In genomic region chr12:111455448-111456320, GRCh38 we compare ENCODE assay signal across 11 cellular contexts. TPM values are rescaled to one million over a fixed set of nuclear protein-coding genes. Genes with fewer than 3 reads are reported as not detected.
A peak's percentile ranks its signal among the peaks of the same experiment; 100 is the strongest.
DNase-seq lines count a peak whose midpoint lies in the region; ATAC-seq and TF ChIP-seq lines count a peak whose summit lies in the region.
"Had no signal": no experiment of that assay in that cellular context is flagged by ENCODE, and none has a peak within 500 bp of the region (broad histone marks: within the 10 kb centered on the region; RNA-seq: fewer than 3 reads in every experiment).

No MANE protein-coding gene starts in this region.

- no peaks in the 10 kb centered on the region for H3K9me3 Mint-ChIP-seq in H9
- H3K9me3 Mint-ChIP-seq in WTC11: no peaks in the 10 kb centered on the region
- no peaks in the 10 kb centered on the region for H3K9me3 Mint-ChIP-seq in activated T-helper 1 cell treated with anti-CD3 and anti-CD28 coated beads, Interleukin-12 subunit alpha, Interleukin-12 subunit beta, Interleukin-2, Interleukin-4 antibody, amounts not matched to agents 30 ng/mL and 10 ng/mL and 1 ng/mL, durations not matched to agents 14 hours and 24 hours and 36 hours

- H3K27me3 ChIP-seq in H9 (ENCODE audit: insufficient read depth, low read length) (no peaks in the 10 kb centered on the region), brain microvascular endothelial cell (replicated peaks) (no peaks in the 10 kb centered on the region), mesenchymal stem cell (ENCODE audit: control insufficient read depth in 1 of 2, insufficient read depth in 1 of 2, low read length in 2 of 2) (no peaks in the 10 kb centered on the region)

- no peaks in the 10 kb centered on the region for H3K9me3 ChIP-seq in H9 (ENCODE audit: control insufficient read depth, low read depth, low read length)
- no peaks in the 10 kb centered on the region for H3K9me3 ChIP-seq in mesenchymal stem cell (ENCODE audit: control insufficient read depth, low read length)

- H3K18ac ChIP-seq in H9 (ENCODE audit: insufficient read length, low read depth, low read length) (no peak overlapping the region), mesenchymal stem cell (ENCODE audit: low read depth in 1 of 2, low read length in 2 of 2) (peak overlapping the region; percentile 14 to 16)

- no peak overlapping the region for H3K27ac ChIP-seq in H9 (ENCODE audit: insufficient read length, low read depth, low read length)
- peak overlapping the region; percentile 26 for H3K27ac ChIP-seq in brain microvascular endothelial cell
- peak overlapping the region; percentile 81 for H3K27ac ChIP-seq in mesenchymal stem cell (ENCODE audit: low read length, poor library complexity, severe bottlenecking)

- no peaks in the 10 kb centered on the region for H3K23me2 ChIP-seq in H9 (ENCODE audit: insufficient read length, low read depth, low read length, poor library complexity, severe bottlenecking)

- H3T11ph ChIP-seq in H9 (ENCODE audit: low read length): no peak overlapping the region

- H2AK5ac ChIP-seq in H9 (ENCODE audit: insufficient read length, low read length): no peak overlapping the region
- peak overlapping the region; percentile 37 for H2AK5ac ChIP-seq in mesenchymal stem cell (ENCODE audit: low read length, severe bottlenecking)

- H3K36me3 ChIP-seq in brain microvascular endothelial cell (replicated peaks): peaks cover 58% of the 10 kb centered on the region
- peaks cover 46 to 91% of the 10 kb centered on the region in 2 experiments for H3K36me3 ChIP-seq in mesenchymal stem cell (ENCODE audit: control insufficient read depth in 1 of 2, insufficient read depth in 2 of 2, low read depth in 1 of 2, low read length in 2 of 2)

- H3K36me3 Mint-ChIP-seq in H9 (ENCODE audit: insufficient read depth in 1 of 3, low read depth in 3 of 3): peaks cover 25 to 57% (median 43%) of the 10 kb centered on the region in 3 experiments; a peak in 6 of 7 replicates
- peaks cover 43% of the 10 kb centered on the region for H3K36me3 Mint-ChIP-seq in WTC11
- H3K36me3 Mint-ChIP-seq in activated T-helper 1 cell treated with anti-CD3 and anti-CD28 coated beads, Interleukin-12 subunit alpha, Interleukin-12 subunit beta, Interleukin-2, Interleukin-4 antibody, amounts not matched to agents 30 ng/mL and 10 ng/mL and 1 ng/mL, durations not matched to agents 14 hours and 24 hours and 36 hours (ENCODE audit: low read depth): peaks cover 34% of the 10 kb centered on the region

- CTCF ChIA-PET in WTC11 (lab: Charles Lee): interaction anchor here (1.2 to 1.3 kb wide), 4 partner anchors 16 to 59 kb away, joined by 3 read pairs; no protein-coding TSS in a partner anchor

- H2BK5ac ChIP-seq in H9 (ENCODE audit: insufficient read length, low read length): no peak overlapping the region
- H2BK5ac ChIP-seq in mesenchymal stem cell (ENCODE audit: low read depth, low read length, poor library complexity, severe bottlenecking): no peak overlapping the region

- H3K79me1 ChIP-seq in H9 (ENCODE audit: insufficient read depth, low read depth, low read length, poor library complexity, severe bottlenecking) (no peaks in the 10 kb centered on the region), mesenchymal stem cell (replicated peaks; ENCODE audit: low read length, poor library complexity, severe bottlenecking) (peaks cover 12% of the 10 kb centered on the region)

- H2BK12ac ChIP-seq in H9 (ENCODE audit: insufficient read length, low read depth, low read length): no peak overlapping the region
- H2BK12ac ChIP-seq in mesenchymal stem cell (ENCODE audit: low read length in 2 of 2): no peak overlapping the region

- no peak overlapping the region for H3K4me2 ChIP-seq in H9 (ENCODE audit: insufficient read depth, insufficient read length, low read length)
- H3K4me2 ChIP-seq in mesenchymal stem cell (ENCODE audit: low read length, poor library complexity, severe bottlenecking): no peak overlapping the region

- DNase-seq in AG20443 (ENCODE audit: low spot score) (peak; percentile 56), H9 (no peak), brain microvascular endothelial cell (peak; percentile 76), mesenchymal stem cell (peak; percentile 81), WTC11 (ENCODE audit: low spot score) (no peak), activated gamma-delta T cell (lab: John Stamatoyannopoulos, UW) (no peak)
- no peak for DNase-seq in activated T-helper 1 cell treated with anti-CD3 and anti-CD28 coated beads, Interleukin-12 subunit alpha, Interleukin-12 subunit beta, Interleukin-2, Interleukin-4 antibody, amounts not matched to agents 30 ng/mL and 10 ng/mL and 1 ng/mL, durations not matched to agents 14 hours and 24 hours and 36 hours (ENCODE audit: low spot score)
- DNase-seq: NCI-H1930; stimulated activated CD4-positive, alpha-beta T cell treated with anti-CD3 and anti-CD28 coated beads, Interleukin-15, amount 100 ng/mL, for 24 hours; stimulated activated naive CD4-positive, alpha-beta T cell treated with Interleukin-2 at 50 U/mL for 16 hours had no signal

- no peak for TF ChIP-seq CTCF in H9 (conservative IDR thresholded peaks at IDR 0.05)
- TF ChIP-seq CTCF in brain microvascular endothelial cell (IDR thresholded peaks at IDR 0.05; ENCODE audit: low read depth, low read length, missing control alignments): no peak
- TF ChIP-seq CTCF in WTC11 (IDR thresholded peaks at IDR 0.05): no peak

- in situ Hi-C loops in brain microvascular endothelial cell (cut with HindIII; ENCODE audit: low pct_ligation_motif_present, low sequenced_read_pairs): no loop called here

- no peaks in the 10 kb centered on the region for H3K79me2 ChIP-seq in H9 (ENCODE audit: insufficient read depth, low read length)

- H3K4me1 ChIP-seq in H9 (ENCODE audit: insufficient read depth, low read length) (no peaks in the 10 kb centered on the region), mesenchymal stem cell (ENCODE audit: control insufficient read depth, insufficient read depth, low read depth, low read length) (peaks cover 24% of the 10 kb centered on the region)

- H3K9ac ChIP-seq in H9 (ENCODE audit: extremely low read depth, insufficient read length, low read length): no peak overlapping the region
- peak overlapping the region; percentile 53 for H3K9ac ChIP-seq in mesenchymal stem cell (ENCODE audit: low read length)

- H3K27ac Mint-ChIP-seq in H9 (peak overlapping the region in 2 of 3 experiments; percentile 9 to 13; a peak in 2 of 7 replicates), WTC11 (no peak overlapping the region)
- H3K27ac Mint-ChIP-seq in activated T-helper 1 cell treated with anti-CD3 and anti-CD28 coated beads, Interleukin-12 subunit alpha, Interleukin-12 subunit beta, Interleukin-2, Interleukin-4 antibody, amounts not matched to agents 30 ng/mL and 10 ng/mL and 1 ng/mL, durations not matched to agents 14 hours and 24 hours and 36 hours: no peak overlapping the region

- H3K23ac ChIP-seq in H9 (ENCODE audit: insufficient read length, low read depth, low read length) (no peak overlapping the region), mesenchymal stem cell (ENCODE audit: low read length in 2 of 2) (no peak overlapping the region)

- H3K4me1 Mint-ChIP-seq in H9 (no peaks in the 10 kb centered on the region), WTC11 (no peaks in the 10 kb centered on the region)
- H3K4me1 Mint-ChIP-seq in activated T-helper 1 cell treated with anti-CD3 and anti-CD28 coated beads, Interleukin-12 subunit alpha, Interleukin-12 subunit beta, Interleukin-2, Interleukin-4 antibody, amounts not matched to agents 30 ng/mL and 10 ng/mL and 1 ng/mL, durations not matched to agents 14 hours and 24 hours and 36 hours (ENCODE audit: low read depth): peaks cover 18% of the 10 kb centered on the region

- H3K4me3 ChIP-seq in brain microvascular endothelial cell (ENCODE audit: low read depth, low read length) (no peak overlapping the region), mesenchymal stem cell (ENCODE audit: insufficient read depth in 1 of 2, low read depth in 1 of 2, low read length in 2 of 2) (no peak overlapping the region)

- H4K8ac ChIP-seq in H9 (replicated peaks; ENCODE audit: insufficient read length, low read depth, low read length): no peak overlapping the region
- no peak overlapping the region for H4K8ac ChIP-seq in mesenchymal stem cell (ENCODE audit: low read length)

- POLR2A ChIA-PET in WTC11 (lab: Charles Lee): no interaction called here

- H2BK120ac ChIP-seq in H9 (ENCODE audit: low read depth, low read length, poor library complexity, severe bottlenecking) (no peak overlapping the region), mesenchymal stem cell (ENCODE audit: low read depth, low read length) (no peak overlapping the region)

- H2BK15ac ChIP-seq in H9 (ENCODE audit: low read depth, low read length) (no peak overlapping the region), mesenchymal stem cell (ENCODE audit: low read depth, poor library complexity, severe bottlenecking) (no peak overlapping the region)

- H3K4me3 Mint-ChIP-seq in H9 (no peak overlapping the region), WTC11 (no peak overlapping the region)
- no peak overlapping the region for H3K4me3 Mint-ChIP-seq in activated T-helper 1 cell treated with anti-CD3 and anti-CD28 coated beads, Interleukin-12 subunit alpha, Interleukin-12 subunit beta, Interleukin-2, Interleukin-4 antibody, amounts not matched to agents 30 ng/mL and 10 ng/mL and 1 ng/mL, durations not matched to agents 14 hours and 24 hours and 36 hours

- H4K91ac ChIP-seq in H9 (ENCODE audit: insufficient read length, low read depth, low read length) (no peak overlapping the region), mesenchymal stem cell (ENCODE audit: low read length) (no peak overlapping the region)

- H4K5ac ChIP-seq in H9 (ENCODE audit: insufficient read length, low read depth, low read length): no peak overlapping the region

- intact Hi-C loops in activated T-helper 1 cell treated with anti-CD3 and anti-CD28 coated beads, Interleukin-12 subunit alpha, Interleukin-12 subunit beta, Interleukin-2, Interleukin-4 antibody, amounts not matched to agents 30 ng/mL and 10 ng/mL and 1 ng/mL, durations not matched to agents 14 hours and 24 hours and 36 hours (cut with micrococcal nuclease): no loop called here

- H3K4ac ChIP-seq in H9 (ENCODE audit: low read depth, low read length) (no peak overlapping the region), mesenchymal stem cell (ENCODE audit: low read depth in 1 of 2, low read length in 2 of 2) (no peak overlapping the region)

- H3K27me3 Mint-ChIP-seq in H9 (ENCODE audit: low read depth) (no peaks in the 10 kb centered on the region), WTC11 (ENCODE audit: low read depth) (no peaks in the 10 kb centered on the region)
- no peaks in the 10 kb centered on the region for H3K27me3 Mint-ChIP-seq in activated T-helper 1 cell treated with anti-CD3 and anti-CD28 coated beads, Interleukin-12 subunit alpha, Interleukin-12 subunit beta, Interleukin-2, Interleukin-4 antibody, amounts not matched to agents 30 ng/mL and 10 ng/mL and 1 ng/mL, durations not matched to agents 14 hours and 24 hours and 36 hours (ENCODE audit: insufficient read depth)

- ATAC-seq in HG03520 (IDR thresholded peaks at IDR 0.05; ENCODE audit: unreplicated experiment): no peak
- ATAC-seq in WTC11: no peak

- H4K20me1 ChIP-seq in H9 (ENCODE audit: control insufficient read depth, insufficient read depth, insufficient read length): no peaks in the 10 kb centered on the region

- H3K56ac ChIP-seq in H9 (ENCODE audit: insufficient read length, low read depth, low read length): no peak overlapping the region

- H2BK20ac ChIP-seq in H9 (ENCODE audit: low read depth, low read length, poor library complexity, severe bottlenecking): no peak overlapping the region

- H2AFZ ChIP-seq in H9 (ENCODE audit: low read length) (no peak overlapping the region), mesenchymal stem cell (ENCODE audit: low read depth, low read length) (no peak overlapping the region)

- H3K14ac ChIP-seq in H9 (ENCODE audit: insufficient read depth, low read length) (no peak overlapping the region), mesenchymal stem cell (ENCODE audit: low read length in 2 of 2) (no peak overlapping the region)

- no CpG with 5 or more reads among the region's 15 CpGs for WGBS in H9 (ENCODE audit: extremely low coverage, insufficient read length, low lambda C conversion rate)
- 94% methylated on average over 15 of the region's 15 CpGs for WGBS in mesenchymal stem cell

RNA-seq across cellular contexts. Expression of gene SH2B3, which starts 50.0 kb away (rescaled TPM):
- total RNA-seq in H9 (2021) (37.9 and 40.3 TPM in 2 replicates), WTC11 (2021) (20.5 to 31.8 TPM (median 20.7 TPM) in 3 replicates)
- polyA plus RNA-seq in mesenchymal stem cell (2013, experiment 1 of 2): 50.8 TPM
- polyA plus RNA-seq in mesenchymal stem cell (2013, experiment 2 of 2): 50.3 TPM
- total RNA-seq in activated T-helper 1 cell treated with anti-CD3 and anti-CD28 coated beads, Interleukin-12 subunit alpha, Interleukin-12 subunit beta, Interleukin-2, Interleukin-4 antibody, amounts not matched to agents 30 ng/mL and 10 ng/mL and 1 ng/mL, durations not matched to agents 14 hours and 24 hours and 36 hours: 42.0 and 42.3 TPM in 2 replicates

Comparison
In these comparisons a context has a peak if more than half of its experiments do, and no peak if none do; other contexts are left out.
1. DNase-seq: peak in AG20443 (single experiment), brain microvascular endothelial cell (single experiment) and mesenchymal stem cell (single experiment); none in H9 (single experiment), WTC11 (single experiment), activated gamma-delta T cell (single experiment) and activated T-helper 1 cell treated with anti-CD3 and anti-CD28 coated beads, Interleukin-12 subunit alpha, Interleukin-12 subunit beta, Interleukin-2, Interleukin-4 antibody, amounts not matched to agents 30 ng/mL and 10 ng/mL and 1 ng/mL, durations not matched to agents 14 hours and 24 hours and 36 hours (single experiment).
2. H3K27ac Mint-ChIP-seq: peak in H9 (2 of 3); none in WTC11 (single experiment) and activated T-helper 1 cell treated with anti-CD3 and anti-CD28 coated beads, Interleukin-12 subunit alpha, Interleukin-12 subunit beta, Interleukin-2, Interleukin-4 antibody, amounts not matched to agents 30 ng/mL and 10 ng/mL and 1 ng/mL, durations not matched to agents 14 hours and 24 hours and 36 hours (single experiment).